Comparison of ENCODE assay signal across 14 cellular contexts in genomic region chr16:86396318-86396882, GRCh38.
DNase-seq lines count a peak whose midpoint lies in the region; ATAC-seq and TF ChIP-seq lines count a peak whose summit lies in the region.
"Had no signal": no experiment of that assay in that cellular context is flagged by ENCODE, and none has a peak within 500 bp of the region (broad histone marks: within the 10 kb centered on the region; RNA-seq: fewer than 3 reads in every experiment).

No MANE protein-coding gene starts in this region.

- intact Hi-C loops in esophagus squamous epithelium (cut with DNase I): no loop called here

- H3K36me3 ChIP-seq in Peyer's patch (no peaks in the 10 kb centered on the region), esophagus squamous epithelium (no peaks in the 10 kb centered on the region)

- peaks cover 40% of the 10 kb centered on the region for H3K27me3 Mint-ChIP-seq in nephron (ENCODE audit: low read depth)
- H3K27me3 Mint-ChIP-seq in activated naive CD4-positive, alpha-beta T cell treated with anti-CD3 and anti-CD28 coated beads, Interleukin-2, amount 10 ng/mL, durations not matched to agents 7 days and 5 days: no peaks in the 10 kb centered on the region
- H3K27me3 Mint-ChIP-seq: activated T-helper 17 cell treated with anti-CD3 and anti-CD28 coated beads, Interleukin-2, amount 50 U/mL, for 72 hours had no signal

- WGBS in esophagus squamous epithelium, 2 donors: 43 to 61% methylated on average over 13 to 14 of the region's 14 CpGs

- TF ChIP-seq POLR2A in Peyer's patch (IDR thresholded peaks at IDR 0.05) (no peak), esophagus squamous epithelium (IDR thresholded peaks at IDR 0.05) (no peak)

- H3K4me3 Mint-ChIP-seq in nephron: peak overlapping the region in 2 of 3 experiments; percentile 3 to 67
- no peak overlapping the region for H3K4me3 Mint-ChIP-seq in activated naive CD4-positive, alpha-beta T cell treated with anti-CD3 and anti-CD28 coated beads, Interleukin-2, amount 10 ng/mL, durations not matched to agents 7 days and 5 days
- H3K4me3 Mint-ChIP-seq: activated T-helper 17 cell treated with anti-CD3 and anti-CD28 coated beads, Interleukin-2, amount 50 U/mL, for 72 hours had no signal

- H3K9me3 ChIP-seq in Peyer's patch: no peaks in the 10 kb centered on the region
- H3K9me3 ChIP-seq in esophagus squamous epithelium: no peaks in the 10 kb centered on the region

- POLR2A ChIA-PET in AG04449 (lab: Yijun Ruan, JAX): interaction anchor here (1.1 to 1.4 kb wide), 4 partner anchors 9 to 42 kb away, joined by 3 to 4 read pairs (median 3); no protein-coding TSS in a partner anchor

- H3K4me1 ChIP-seq in Peyer's patch (no peaks in the 10 kb centered on the region), esophagus squamous epithelium (peaks cover 0 to 19% (median 5%) of the 10 kb centered on the region in 3 donors)

- ATAC-seq in GM19452 (IDR thresholded peaks at IDR 0.05; ENCODE audit: unreplicated experiment) (no peak), HG03457 (IDR thresholded peaks at IDR 0.05; ENCODE audit: unreplicated experiment) (no peak)
- ATAC-seq: activated T-helper 17 cell treated with anti-CD3 and anti-CD28 coated beads, Interleukin-2, amount 50 U/mL, for 72 hours had no signal

- H3K4me3 ChIP-seq in AG04449 (ENCODE audit: low read depth, low read length) (peak overlapping the region; percentile 44), Peyer's patch (no peak overlapping the region), esophagus squamous epithelium (peak overlapping the region in 1 of 4 donors; percentile 34)
- H3K4me3 ChIP-seq: coronary artery had no signal

- no peaks in the 10 kb centered on the region for H3K27me3 ChIP-seq in Peyer's patch
- H3K27me3 ChIP-seq in esophagus squamous epithelium: no peaks in the 10 kb centered on the region

- no peaks in the 10 kb centered on the region for H3K9me3 Mint-ChIP-seq in nephron
- no peaks in the 10 kb centered on the region for H3K9me3 Mint-ChIP-seq in activated naive CD4-positive, alpha-beta T cell treated with anti-CD3 and anti-CD28 coated beads, Interleukin-2, amount 10 ng/mL, durations not matched to agents 7 days and 5 days
- H3K9me3 Mint-ChIP-seq: activated T-helper 17 cell treated with anti-CD3 and anti-CD28 coated beads, Interleukin-2, amount 50 U/mL, for 72 hours had no signal

- peaks cover 33% of the 10 kb centered on the region for H3K4me1 Mint-ChIP-seq in nephron
- no peaks in the 10 kb centered on the region for H3K4me1 Mint-ChIP-seq in activated naive CD4-positive, alpha-beta T cell treated with anti-CD3 and anti-CD28 coated beads, Interleukin-2, amount 10 ng/mL, durations not matched to agents 7 days and 5 days
- H3K4me1 Mint-ChIP-seq: activated T-helper 17 cell treated with anti-CD3 and anti-CD28 coated beads, Interleukin-2, amount 50 U/mL, for 72 hours; naive B cell had no signal

- H3K27ac ChIP-seq in Peyer's patch (peak overlapping the region; percentile 46 to 75 (median 66)), esophagus squamous epithelium (peak overlapping the region; percentile 59 to 88 (median 76))
- H3K27ac ChIP-seq: coronary artery had no signal

- TF ChIP-seq CTCF in AG04449 (IDR thresholded peaks at IDR 0.05; ENCODE audit: insufficient read depth, low read length, missing control alignments) (no peak), Peyer's patch (IDR thresholded peaks at IDR 0.05) (no peak), esophagus squamous epithelium (IDR thresholded peaks at IDR 0.05) (no peak), nephron (IDR thresholded peaks at IDR 0.05; ENCODE audit: unreplicated experiment in 3 of 3) (no peak)

- peak overlapping the region; percentile 80 to 95 (median 83) for H3K27ac Mint-ChIP-seq in nephron
- no peak overlapping the region for H3K27ac Mint-ChIP-seq in activated naive CD4-positive, alpha-beta T cell treated with anti-CD3 and anti-CD28 coated beads, Interleukin-2, amount 10 ng/mL, durations not matched to agents 7 days and 5 days
- H3K27ac Mint-ChIP-seq: activated T-helper 17 cell treated with anti-CD3 and anti-CD28 coated beads, Interleukin-2, amount 50 U/mL, for 72 hours had no signal

- DNase-seq in AG04449 (ENCODE audit: low read depth, low spot score): no peak
- DNase-seq in Peyer's patch: peak in 1 of 3 donors; percentile 18
- DNase-seq in esophagus squamous epithelium (lab: John Stamatoyannopoulos, UW): no peak
- no peak for DNase-seq in COR-L47 (lab: John Stamatoyannopoulos, UW)
- DNase-seq in activated naive CD4-positive, alpha-beta T cell treated with anti-CD3 and anti-CD28 coated beads, Interleukin-2, amount 10 ng/mL, durations not matched to agents 7 days and 5 days: no peak
- DNase-seq: activated CD4-positive, CD25-positive, alpha-beta regulatory T cell; GDM1; naive B cell; stimulated activated CD4-positive, alpha-beta T cell treated with anti-CD3 and anti-CD28 coated beads, Interleukin-15, amount 100 ng/mL, for 24 hours had no signal

- CTCF ChIA-PET in AG04449 (lab: Yijun Ruan, JAX): interaction anchor here (0.9 to 1.1 kb wide), 4 partner anchors 8 to 323 kb away, joined by 3 to 5 read pairs (median 4); no protein-coding TSS in a partner anchor
- CTCF ChIA-PET in activated naive CD4-positive, alpha-beta T cell treated with anti-CD3 and anti-CD28 coated beads, Interleukin-2, amount 10 ng/mL, durations not matched to agents 7 days and 5 days (lab: Charles Lee): interaction anchor here (0.6 kb wide), 1 partner anchor 807 kb away, joined by 3 read pairs; no protein-coding TSS in a partner anchor

- no peaks in the 10 kb centered on the region for H3K36me3 Mint-ChIP-seq in nephron (ENCODE audit: low read depth)
- no peaks in the 10 kb centered on the region for H3K36me3 Mint-ChIP-seq in activated naive CD4-positive, alpha-beta T cell treated with anti-CD3 and anti-CD28 coated beads, Interleukin-2, amount 10 ng/mL, durations not matched to agents 7 days and 5 days
- H3K36me3 Mint-ChIP-seq: naive B cell had no signal
